ENCODE assay signal across 1 cellular context in genomic region chr1:20126041-20126805, GRCh38.
TF ChIP-seq lines count a peak whose summit lies in the region.

No MANE protein-coding gene starts in this region.

TF ChIP-seq in GM12878, 131 proteins besides CTCF, POLR2A, EP300 and RAD21 (continues in another document):
- TF ChIP-seq MTA3 (IDR thresholded peaks at IDR 0.05; ENCODE audit: borderline replicate concordance, low read length), result no peak
- TF ChIP-seq SKIL (IDR thresholded peaks at IDR 0.05; ENCODE audit: low read depth, poor library complexity, severe bottlenecking), result peak; percentile 81
- TF ChIP-seq BCL11A (IDR thresholded peaks at IDR 0.05; ENCODE audit: low read depth, low read length), result peak; percentile 60; the same call in 1 of the 2 replicates
- peak in 1 of 2 experiments; percentile 13; a peak in 1 of 4 replicates for TF ChIP-seq ETV6 (conservative IDR thresholded peaks at IDR 0.05 in 1 of 2, IDR thresholded peaks at IDR 0.05 in 1 of 2; ENCODE audit: borderline replicate concordance in 1 of 2, low read depth in 1 of 2)
- peak; percentile 92 for TF ChIP-seq DPF2 (IDR thresholded peaks at IDR 0.05)
- peak; percentile 55; the same call in 1 of the 2 replicates for TF ChIP-seq STAT3 (IDR thresholded peaks at IDR 0.05; ENCODE audit: low read depth, low read length)
- TF ChIP-seq KLF5 (IDR thresholded peaks at IDR 0.05; ENCODE audit: partially characterized antibody), result peak; percentile 61
- peak; percentile 69; the same call in 1 of the 2 replicates for TF ChIP-seq NFIC (IDR thresholded peaks at IDR 0.05; ENCODE audit: low read depth, low read length)
- TF ChIP-seq ZNF592 (IDR thresholded peaks at IDR 0.05), result no peak
- no peak for TF ChIP-seq MYC (IDR thresholded peaks at IDR 0.05; ENCODE audit: insufficient read depth, insufficient read length, insufficient replicate concordance, low read length, severe bottlenecking)
- no peak for TF ChIP-seq ZNF384 (IDR thresholded peaks at IDR 0.05; ENCODE audit: borderline replicate concordance, low read depth, low read length)
- 0 out of 3 replicates have a peak, but pooled peaks have one; percentile 60 for TF ChIP-seq POU2F2 (IDR thresholded peaks at IDR 0.05; ENCODE audit: borderline replicate concordance, low read depth, low read length)
- 0 out of 2 replicates have a peak, but pooled peaks have one; percentile 51 for TF ChIP-seq TBL1XR1 (IDR thresholded peaks at IDR 0.05; ENCODE audit: low read depth, low read length)
- TF ChIP-seq SPI1 (IDR thresholded peaks at IDR 0.05; ENCODE audit: borderline replicate concordance, insufficient read depth, low read depth, low read length), result no peak
- 0 out of 2 replicates have a peak, but pooled peaks have one; percentile 20 for TF ChIP-seq BMI1 (IDR thresholded peaks at IDR 0.05; ENCODE audit: borderline replicate concordance)
- no peak for TF ChIP-seq SIX5 (IDR thresholded peaks at IDR 0.05; ENCODE audit: low read depth, low read length, severe bottlenecking)
- TF ChIP-seq, protein P1, sequence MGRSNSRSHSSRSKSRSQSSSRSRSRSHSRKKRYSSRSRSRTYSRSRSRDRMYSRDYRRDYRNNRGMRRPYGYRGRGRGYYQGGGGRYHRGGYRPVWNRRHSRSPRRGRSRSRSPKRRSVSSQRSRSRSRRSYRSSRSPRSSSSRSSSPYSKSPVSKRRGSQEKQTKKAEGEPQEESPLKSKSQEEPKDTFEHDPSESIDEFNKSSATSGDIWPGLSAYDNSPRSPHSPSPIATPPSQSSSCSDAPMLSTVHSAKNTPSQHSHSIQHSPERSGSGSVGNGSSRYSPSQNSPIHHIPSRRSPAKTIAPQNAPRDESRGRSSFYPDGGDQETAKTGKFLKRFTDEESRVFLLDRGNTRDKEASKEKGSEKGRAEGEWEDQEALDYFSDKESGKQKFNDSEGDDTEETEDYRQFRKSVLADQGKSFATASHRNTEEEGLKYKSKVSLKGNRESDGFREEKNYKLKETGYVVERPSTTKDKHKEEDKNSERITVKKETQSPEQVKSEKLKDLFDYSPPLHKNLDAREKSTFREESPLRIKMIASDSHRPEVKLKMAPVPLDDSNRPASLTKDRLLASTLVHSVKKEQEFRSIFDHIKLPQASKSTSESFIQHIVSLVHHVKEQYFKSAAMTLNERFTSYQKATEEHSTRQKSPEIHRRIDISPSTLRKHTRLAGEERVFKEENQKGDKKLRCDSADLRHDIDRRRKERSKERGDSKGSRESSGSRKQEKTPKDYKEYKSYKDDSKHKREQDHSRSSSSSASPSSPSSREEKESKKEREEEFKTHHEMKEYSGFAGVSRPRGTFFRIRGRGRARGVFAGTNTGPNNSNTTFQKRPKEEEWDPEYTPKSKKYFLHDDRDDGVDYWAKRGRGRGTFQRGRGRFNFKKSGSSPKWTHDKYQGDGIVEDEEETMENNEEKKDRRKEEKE (IDR thresholded peaks at IDR 0.05), result no peak
- no peak for TF ChIP-seq RFX5 (IDR thresholded peaks at IDR 0.05; ENCODE audit: low read depth, low read length)
- TF ChIP-seq CEBPB (IDR thresholded peaks at IDR 0.05; ENCODE audit: borderline replicate concordance in 1 of 2, low read depth in 2 of 2, low read length in 2 of 2), result no peak
- TF ChIP-seq JUND (IDR thresholded peaks at IDR 0.05; ENCODE audit: low read depth, low read length), result peak; percentile 77; the same call in 1 of the 2 replicates
- TF ChIP-seq, protein P2, sequence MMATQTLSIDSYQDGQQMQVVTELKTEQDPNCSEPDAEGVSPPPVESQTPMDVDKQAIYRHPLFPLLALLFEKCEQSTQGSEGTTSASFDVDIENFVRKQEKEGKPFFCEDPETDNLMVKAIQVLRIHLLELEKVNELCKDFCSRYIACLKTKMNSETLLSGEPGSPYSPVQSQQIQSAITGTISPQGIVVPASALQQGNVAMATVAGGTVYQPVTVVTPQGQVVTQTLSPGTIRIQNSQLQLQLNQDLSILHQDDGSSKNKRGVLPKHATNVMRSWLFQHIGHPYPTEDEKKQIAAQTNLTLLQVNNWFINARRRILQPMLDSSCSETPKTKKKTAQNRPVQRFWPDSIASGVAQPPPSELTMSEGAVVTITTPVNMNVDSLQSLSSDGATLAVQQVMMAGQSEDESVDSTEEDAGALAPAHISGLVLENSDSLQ (IDR thresholded peaks at IDR 0.05), result peak; percentile 81
- TF ChIP-seq PAX5 (IDR thresholded peaks at IDR 0.05; ENCODE audit: borderline replicate concordance, low read depth, low read length), result peak; percentile 76
- peak; percentile 55 for TF ChIP-seq BCL3 (IDR thresholded peaks at IDR 0.05; ENCODE audit: borderline replicate concordance, insufficient read depth, low read depth, low read length, poor library complexity, severe bottlenecking)
- 0 out of 2 replicates have a peak, but pooled peaks have one; percentile 5 for TF ChIP-seq YY1 (IDR thresholded peaks at IDR 0.05; ENCODE audit: low read depth, low read length)
- TF ChIP-seq TCF12 (IDR thresholded peaks at IDR 0.05; ENCODE audit: low read depth, low read length), result peak; percentile 59; the same call in 1 of the 2 replicates
- peak; percentile 87 to 88 for TF ChIP-seq IKZF2 (IDR thresholded peaks at IDR 0.05)
- TF ChIP-seq PML (IDR thresholded peaks at IDR 0.05; ENCODE audit: low read length), result no peak
- peak; percentile 20 for TF ChIP-seq MEF2B (IDR thresholded peaks at IDR 0.05; ENCODE audit: partially characterized antibody, poor library complexity, severe bottlenecking)
- TF ChIP-seq USF1 (IDR thresholded peaks at IDR 0.05; ENCODE audit: borderline replicate concordance, extremely low read length, insufficient read depth, low read depth, low read length), result peak; percentile 30
- TF ChIP-seq, protein P3, sequence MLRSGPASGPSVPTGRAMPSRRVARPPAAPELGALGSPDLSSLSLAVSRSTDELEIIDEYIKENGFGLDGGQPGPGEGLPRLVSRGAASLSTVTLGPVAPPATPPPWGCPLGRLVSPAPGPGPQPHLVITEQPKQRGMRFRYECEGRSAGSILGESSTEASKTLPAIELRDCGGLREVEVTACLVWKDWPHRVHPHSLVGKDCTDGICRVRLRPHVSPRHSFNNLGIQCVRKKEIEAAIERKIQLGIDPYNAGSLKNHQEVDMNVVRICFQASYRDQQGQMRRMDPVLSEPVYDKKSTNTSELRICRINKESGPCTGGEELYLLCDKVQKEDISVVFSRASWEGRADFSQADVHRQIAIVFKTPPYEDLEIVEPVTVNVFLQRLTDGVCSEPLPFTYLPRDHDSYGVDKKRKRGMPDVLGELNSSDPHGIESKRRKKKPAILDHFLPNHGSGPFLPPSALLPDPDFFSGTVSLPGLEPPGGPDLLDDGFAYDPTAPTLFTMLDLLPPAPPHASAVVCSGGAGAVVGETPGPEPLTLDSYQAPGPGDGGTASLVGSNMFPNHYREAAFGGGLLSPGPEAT (IDR thresholded peaks at IDR 0.05; ENCODE audit: low read depth), result peak; percentile 93
- peak; percentile 39; the same call in 1 of the 2 replicates for TF ChIP-seq CHD2 (IDR thresholded peaks at IDR 0.05; ENCODE audit: borderline replicate concordance, low read depth, low read length)
- TF ChIP-seq GATAD2B (conservative IDR thresholded peaks at IDR 0.05; ENCODE audit: low read depth), result peak; percentile 71; the same call in 1 of the 2 replicates
- peak; percentile 91 for TF ChIP-seq IKZF1 (conservative IDR thresholded peaks at IDR 0.05)
- no peak for TF ChIP-seq HDAC2 (IDR thresholded peaks at IDR 0.05)
- TF ChIP-seq, protein P4, sequence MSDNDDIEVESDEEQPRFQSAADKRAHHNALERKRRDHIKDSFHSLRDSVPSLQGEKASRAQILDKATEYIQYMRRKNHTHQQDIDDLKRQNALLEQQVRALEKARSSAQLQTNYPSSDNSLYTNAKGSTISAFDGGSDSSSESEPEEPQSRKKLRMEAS (IDR thresholded peaks at IDR 0.05; ENCODE audit: low read depth, low read length), result peak; percentile 75
- TF ChIP-seq JUNB (IDR thresholded peaks at IDR 0.05), result peak; percentile 84
- TF ChIP-seq, protein P5, sequence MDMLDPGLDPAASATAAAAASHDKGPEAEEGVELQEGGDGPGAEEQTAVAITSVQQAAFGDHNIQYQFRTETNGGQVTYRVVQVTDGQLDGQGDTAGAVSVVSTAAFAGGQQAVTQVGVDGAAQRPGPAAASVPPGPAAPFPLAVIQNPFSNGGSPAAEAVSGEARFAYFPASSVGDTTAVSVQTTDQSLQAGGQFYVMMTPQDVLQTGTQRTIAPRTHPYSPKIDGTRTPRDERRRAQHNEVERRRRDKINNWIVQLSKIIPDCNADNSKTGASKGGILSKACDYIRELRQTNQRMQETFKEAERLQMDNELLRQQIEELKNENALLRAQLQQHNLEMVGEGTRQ (IDR thresholded peaks at IDR 0.05; ENCODE audit: borderline replicate concordance, low read depth, low read length), result peak; percentile 38; the same call in 1 of the 2 replicates
- no peak for TF ChIP-seq SREBF2 (IDR thresholded peaks at IDR 0.05; ENCODE audit: low read length)
- peak; percentile 98 for TF ChIP-seq RELA (IDR thresholded peaks at IDR 0.05; ENCODE audit: borderline replicate concordance, partially characterized antibody)
- no peak for TF ChIP-seq FOS (IDR thresholded peaks at IDR 0.05; ENCODE audit: borderline replicate concordance, extremely low read depth, insufficient read length)
- TF ChIP-seq IRF4 (IDR thresholded peaks at IDR 0.05; ENCODE audit: low read depth, low read length), result peak; percentile 86
- TF ChIP-seq RCOR1 (conservative IDR thresholded peaks at IDR 0.05; ENCODE audit: low read depth, low read length), result 0 out of 2 replicates have a peak, but pooled peaks have one; percentile 71
- TF ChIP-seq ATF7 (IDR thresholded peaks at IDR 0.05; ENCODE audit: low read depth), result peak; percentile 69
- TF ChIP-seq RUNX3 (IDR thresholded peaks at IDR 0.05; ENCODE audit: low read length), result peak; percentile 89
- TF ChIP-seq, protein P6, sequence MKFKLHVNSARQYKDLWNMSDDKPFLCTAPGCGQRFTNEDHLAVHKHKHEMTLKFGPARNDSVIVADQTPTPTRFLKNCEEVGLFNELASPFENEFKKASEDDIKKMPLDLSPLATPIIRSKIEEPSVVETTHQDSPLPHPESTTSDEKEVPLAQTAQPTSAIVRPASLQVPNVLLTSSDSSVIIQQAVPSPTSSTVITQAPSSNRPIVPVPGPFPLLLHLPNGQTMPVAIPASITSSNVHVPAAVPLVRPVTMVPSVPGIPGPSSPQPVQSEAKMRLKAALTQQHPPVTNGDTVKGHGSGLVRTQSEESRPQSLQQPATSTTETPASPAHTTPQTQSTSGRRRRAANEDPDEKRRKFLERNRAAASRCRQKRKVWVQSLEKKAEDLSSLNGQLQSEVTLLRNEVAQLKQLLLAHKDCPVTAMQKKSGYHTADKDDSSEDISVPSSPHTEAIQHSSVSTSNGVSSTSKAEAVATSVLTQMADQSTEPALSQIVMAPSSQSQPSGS (IDR thresholded peaks at IDR 0.05; ENCODE audit: low read length), result peak; percentile 22; the same call in 1 of the 2 replicates
- TF ChIP-seq RAD51 (IDR thresholded peaks at IDR 0.05), result peak; percentile 82
- peak; percentile 37; the same call in 1 of the 2 replicates for TF ChIP-seq CREM (IDR thresholded peaks at IDR 0.05; ENCODE audit: low read depth)
- peak; percentile 47; the same call in 1 of the 2 replicates for TF ChIP-seq FOXM1 (IDR thresholded peaks at IDR 0.05; ENCODE audit: low read depth, low read length)
